ENCODE assay signal across 26 cellular contexts in genomic region chr9:132075853-132076252, GRCh38. TPM values are rescaled to one million over a fixed set of nuclear protein-coding genes. Genes with fewer than 3 reads are reported as not detected.
DNase-seq lines count a peak whose midpoint lies in the region; ATAC-seq and TF ChIP-seq lines count a peak whose summit lies in the region.
"Had no signal": no experiment of that assay in that cellular context is flagged by ENCODE, and none has a peak within 500 bp of the region (broad histone marks: within the 10 kb centered on the region; RNA-seq: fewer than 3 reads in every experiment).

No MANE protein-coding gene starts in this region.

- H3K4me3 ChIP-seq in CD4-positive, CD25-positive, alpha-beta regulatory T cell (ENCODE audit: low read depth, low read length): no peak overlapping the region
- no peak overlapping the region for H3K4me3 ChIP-seq in WERI-Rb-1 (ENCODE audit: low read depth, low read length)
- H3K4me3 ChIP-seq: esophagus muscularis mucosa, heart left ventricle, lower lobe of right lung, mucosa of descending colon, vagina had no signal

- peaks cover 14 to 81% (median 61%) of the 10 kb centered on the region in 4 donors for H3K4me1 Mint-ChIP-seq in CD4-positive, CD25-positive, alpha-beta regulatory T cell

- H3K36me3 ChIP-seq in CD4-positive, CD25-positive, alpha-beta regulatory T cell (ENCODE audit: control insufficient read depth, insufficient read depth, low read length): peaks cover 53% of the 10 kb centered on the region
- H3K36me3 ChIP-seq in WERI-Rb-1: peaks cover 64% of the 10 kb centered on the region

- DNase-seq in NCI-H510A treated with DMSO at 0.1 percent for 48 hours (lab: John Stamatoyannopoulos, UW): peak; percentile 34
- DNase-seq in NCI-H510A (lab: John Stamatoyannopoulos, UW): no peak
- no peak for DNase-seq in CD4-positive, CD25-positive, alpha-beta regulatory T cell
- DNase-seq in NCI-H69 (lab: John Stamatoyannopoulos, UW): peak; percentile 36
- peak; percentile 26 for DNase-seq in kidney tubule cell (ENCODE audit: low spot score)
- no peak for DNase-seq in NOMO-1 (lab: John Stamatoyannopoulos, UW; ENCODE audit: unreplicated experiment in 2 of 2)
- no peak for DNase-seq in WERI-Rb-1
- DNase-seq: activated naive CD4-positive, alpha-beta T cell treated with anti-CD3 and anti-CD28 coated beads for 36 hours; amygdala; foreskin keratinocyte; heart left ventricle; kidney; lower lobe of right lung; mucosa of descending colon; NCI-H1092 treated with DMSO at 0.1 percent for 48 hours; NCI-H1930; posterior cingulate gyrus; right cardiac atrium; stimulated activated CD4-positive, alpha-beta T cell treated with anti-CD3 and anti-CD28 coated beads, Interleukin-4, amount 100 ng/mL, for 4 hours; stimulated activated naive B cell treated with anti-CD40 and anti-IgM and Interleukin-4, amounts not matched to agents 10 μg/mL and 1 μg/mL and 100 μg/mL, for 72 hours had no signal

- H3K27ac ChIP-seq in CD4-positive, CD25-positive, alpha-beta regulatory T cell (ENCODE audit: insufficient read depth, low read length, poor library complexity, severe bottlenecking): no peak overlapping the region
- no peak overlapping the region for H3K27ac ChIP-seq in WERI-Rb-1
- H3K27ac ChIP-seq: 22Rv1, foreskin keratinocyte, heart left ventricle, lower lobe of right lung, vagina had no signal

- ATAC-seq in CD4-positive, CD25-positive, alpha-beta regulatory T cell (ENCODE audit: low read depth in 2 of 2): no peak
- no peak for ATAC-seq in GM21786 (IDR thresholded peaks at IDR 0.05; ENCODE audit: unreplicated experiment)
- ATAC-seq: activated CD4-positive, CD25-positive, alpha-beta regulatory T cell treated with anti-CD3 and anti-CD28 coated beads, Interleukin-2, amount 50 U/mL, for 24 hours; foreskin keratinocyte; heart left ventricle; lower lobe of right lung; mucosa of descending colon; natural killer cell treated with Interleukin-12 subunit alpha and Interleukin-12 subunit beta and Interleukin-15 and Interleukin-18, amount 100 ng/mL, for 72 hours; right cardiac atrium; stimulated activated naive B cell treated with anti-CD40 and anti-IgM and Interleukin-4, amounts not matched to agents 10 μg/mL and 1 μg/mL and 100 μg/mL, for 72 hours had no signal

- H3K4me3 Mint-ChIP-seq in CD4-positive, CD25-positive, alpha-beta regulatory T cell: peak overlapping the region in 3 of 4 donors; percentile 38 to 74 (median 61)
- H3K4me3 Mint-ChIP-seq: activated naive CD4-positive, alpha-beta T cell treated with anti-CD3 and anti-CD28 coated beads for 36 hours; natural killer cell treated with Interleukin-12 subunit alpha and Interleukin-12 subunit beta and Interleukin-15 and Interleukin-18, amount 100 ng/mL, for 72 hours; stimulated activated naive B cell treated with anti-CD40 and anti-IgM and Interleukin-4, amounts not matched to agents 10 μg/mL and 1 μg/mL and 100 μg/mL, for 72 hours had no signal

- H3K27ac Mint-ChIP-seq in CD4-positive, CD25-positive, alpha-beta regulatory T cell: no peak overlapping the region
- H3K27ac Mint-ChIP-seq: activated naive CD4-positive, alpha-beta T cell treated with anti-CD3 and anti-CD28 coated beads for 36 hours; stimulated activated naive B cell treated with anti-CD40 and anti-IgM and Interleukin-4, amounts not matched to agents 10 μg/mL and 1 μg/mL and 100 μg/mL, for 72 hours had no signal

- TF ChIP-seq CTCF in WERI-Rb-1 (IDR thresholded peaks at IDR 0.05; ENCODE audit: low read depth, low read length): no peak

- H3K4me1 ChIP-seq in CD4-positive, CD25-positive, alpha-beta regulatory T cell (ENCODE audit: control insufficient read depth, insufficient read depth, low read length, poor library complexity, severe bottlenecking): peaks cover 25% of the 10 kb centered on the region

- peaks cover 2% of the 10 kb centered on the region for H3K27me3 Mint-ChIP-seq in CD4-positive, CD25-positive, alpha-beta regulatory T cell
- H3K27me3 Mint-ChIP-seq: natural killer cell treated with Interleukin-12 subunit alpha and Interleukin-12 subunit beta and Interleukin-15 and Interleukin-18, amount 100 ng/mL, for 72 hours; stimulated activated naive B cell treated with anti-CD40 and anti-IgM and Interleukin-4, amounts not matched to agents 10 μg/mL and 1 μg/mL and 100 μg/mL, for 72 hours had no signal

- H3K27me3 ChIP-seq in CD4-positive, CD25-positive, alpha-beta regulatory T cell (ENCODE audit: control insufficient read depth, insufficient read depth, low read length): peaks cover under 1% of the 10 kb centered on the region
- no peaks in the 10 kb centered on the region for H3K27me3 ChIP-seq in WERI-Rb-1 (ENCODE audit: insufficient read depth, low read depth, severe bottlenecking)
- H3K27me3 ChIP-seq: esophagus muscularis mucosa, foreskin keratinocyte, heart left ventricle, vagina had no signal

- H3K9me3 Mint-ChIP-seq in CD4-positive, CD25-positive, alpha-beta regulatory T cell: peaks cover 0 to 3% (median 0%) of the 10 kb centered on the region in 7 donors
- H3K9me3 Mint-ChIP-seq: activated naive CD4-positive, alpha-beta T cell treated with anti-CD3 and anti-CD28 coated beads for 36 hours; natural killer cell treated with Interleukin-12 subunit alpha and Interleukin-12 subunit beta and Interleukin-15 and Interleukin-18, amount 100 ng/mL, for 72 hours; stimulated activated naive B cell treated with anti-CD40 and anti-IgM and Interleukin-4, amounts not matched to agents 10 μg/mL and 1 μg/mL and 100 μg/mL, for 72 hours had no signal

- no peaks in the 10 kb centered on the region for H3K9me3 ChIP-seq in CD4-positive, CD25-positive, alpha-beta regulatory T cell (ENCODE audit: control insufficient read depth in 2 of 2, low read length in 2 of 2)
- H3K9me3 ChIP-seq in WERI-Rb-1 (ENCODE audit: severe bottlenecking): no peaks in the 10 kb centered on the region
- H3K9me3 ChIP-seq: esophagus muscularis mucosa, heart left ventricle, lower lobe of right lung, mucosa of descending colon, vagina had no signal

- H3K36me3 Mint-ChIP-seq in CD4-positive, CD25-positive, alpha-beta regulatory T cell: peaks cover 47% of the 10 kb centered on the region

RNA-seq across cellular contexts. Expression of gene MED27, which starts 3.8 kb away (rescaled TPM):
- 28.7 TPM for total RNA-seq in CD4-positive, CD25-positive, alpha-beta regulatory T cell
- 10 to 100 TPM; 42.6 to 58.5 (median 48.9) TPM for polyA plus RNA-seq in CD4-positive, CD25-positive, alpha-beta regulatory T cell

Comparison
In these comparisons a context has a peak if more than half of its experiments do, and no peak if none do; other contexts are left out.
1. DNase-seq: peak in NCI-H510A treated with DMSO at 0.1 percent for 48 hours (single experiment), NCI-H69 (single experiment) and kidney tubule cell (single experiment); none in NCI-H510A (single experiment), CD4-positive, CD25-positive, alpha-beta regulatory T cell (0 of 3), NOMO-1 (0 of 2) and WERI-Rb-1 (single experiment).